Comparison of ENCODE assay signal across 2 cellular contexts in the genomic region with DNA sequence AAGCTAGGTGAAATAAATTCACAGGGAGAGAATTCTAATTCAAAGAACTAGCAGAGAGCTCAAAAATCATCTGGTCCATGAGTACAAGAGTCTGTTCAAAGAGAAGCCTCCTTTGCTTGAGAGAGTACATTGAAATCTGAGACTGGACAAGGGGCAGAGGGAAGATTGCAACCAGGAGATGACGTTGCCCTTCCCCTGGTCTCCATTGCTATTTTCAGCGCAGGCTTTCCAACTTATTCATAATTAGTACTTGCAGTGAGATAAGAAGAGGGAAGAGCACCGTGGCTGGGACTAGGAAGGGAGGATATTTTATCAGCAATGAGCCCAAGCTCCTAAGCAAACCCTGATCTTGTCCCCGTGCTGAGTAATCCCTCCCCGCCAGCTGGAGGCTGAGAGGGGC.
TF ChIP-seq lines count a peak whose summit lies in the region.

No MANE protein-coding gene starts in this region.

TF ChIP-seq in GM23338, 12 proteins besides CTCF, POLR2A, EP300 and RAD21 (continued from another document):
- TF ChIP-seq, protein P1, sequence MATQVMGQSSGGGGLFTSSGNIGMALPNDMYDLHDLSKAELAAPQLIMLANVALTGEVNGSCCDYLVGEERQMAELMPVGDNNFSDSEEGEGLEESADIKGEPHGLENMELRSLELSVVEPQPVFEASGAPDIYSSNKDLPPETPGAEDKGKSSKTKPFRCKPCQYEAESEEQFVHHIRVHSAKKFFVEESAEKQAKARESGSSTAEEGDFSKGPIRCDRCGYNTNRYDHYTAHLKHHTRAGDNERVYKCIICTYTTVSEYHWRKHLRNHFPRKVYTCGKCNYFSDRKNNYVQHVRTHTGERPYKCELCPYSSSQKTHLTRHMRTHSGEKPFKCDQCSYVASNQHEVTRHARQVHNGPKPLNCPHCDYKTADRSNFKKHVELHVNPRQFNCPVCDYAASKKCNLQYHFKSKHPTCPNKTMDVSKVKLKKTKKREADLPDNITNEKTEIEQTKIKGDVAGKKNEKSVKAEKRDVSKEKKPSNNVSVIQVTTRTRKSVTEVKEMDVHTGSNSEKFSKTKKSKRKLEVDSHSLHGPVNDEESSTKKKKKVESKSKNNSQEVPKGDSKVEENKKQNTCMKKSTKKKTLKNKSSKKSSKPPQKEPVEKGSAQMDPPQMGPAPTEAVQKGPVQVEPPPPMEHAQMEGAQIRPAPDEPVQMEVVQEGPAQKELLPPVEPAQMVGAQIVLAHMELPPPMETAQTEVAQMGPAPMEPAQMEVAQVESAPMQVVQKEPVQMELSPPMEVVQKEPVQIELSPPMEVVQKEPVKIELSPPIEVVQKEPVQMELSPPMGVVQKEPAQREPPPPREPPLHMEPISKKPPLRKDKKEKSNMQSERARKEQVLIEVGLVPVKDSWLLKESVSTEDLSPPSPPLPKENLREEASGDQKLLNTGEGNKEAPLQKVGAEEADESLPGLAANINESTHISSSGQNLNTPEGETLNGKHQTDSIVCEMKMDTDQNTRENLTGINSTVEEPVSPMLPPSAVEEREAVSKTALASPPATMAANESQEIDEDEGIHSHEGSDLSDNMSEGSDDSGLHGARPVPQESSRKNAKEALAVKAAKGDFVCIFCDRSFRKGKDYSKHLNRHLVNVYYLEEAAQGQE (IDR thresholded peaks at IDR 0.05; ENCODE audit: unreplicated experiment) = no peak
- no peak for TF ChIP-seq EZH2 (IDR thresholded peaks at IDR 0.05; ENCODE audit: low read depth, unreplicated experiment)
- TF ChIP-seq CREB1 (CRISPR knock-in tag; IDR thresholded peaks at IDR 0.05; ENCODE audit: low read depth) = no peak
- TF ChIP-seq, protein P2, sequence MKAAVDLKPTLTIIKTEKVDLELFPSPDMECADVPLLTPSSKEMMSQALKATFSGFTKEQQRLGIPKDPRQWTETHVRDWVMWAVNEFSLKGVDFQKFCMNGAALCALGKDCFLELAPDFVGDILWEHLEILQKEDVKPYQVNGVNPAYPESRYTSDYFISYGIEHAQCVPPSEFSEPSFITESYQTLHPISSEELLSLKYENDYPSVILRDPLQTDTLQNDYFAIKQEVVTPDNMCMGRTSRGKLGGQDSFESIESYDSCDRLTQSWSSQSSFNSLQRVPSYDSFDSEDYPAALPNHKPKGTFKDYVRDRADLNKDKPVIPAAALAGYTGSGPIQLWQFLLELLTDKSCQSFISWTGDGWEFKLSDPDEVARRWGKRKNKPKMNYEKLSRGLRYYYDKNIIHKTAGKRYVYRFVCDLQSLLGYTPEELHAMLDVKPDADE (IDR thresholded peaks at IDR 0.05) = no peak
- no peak for TF ChIP-seq EZH2phosphoT487 (IDR thresholded peaks at IDR 0.05; ENCODE audit: unreplicated experiment)
- no peak for TF ChIP-seq JUNB (IDR thresholded peaks at IDR 0.05; ENCODE audit: unreplicated experiment)
TF ChIP-seq in GM23338: peak in this region for 0.

TF ChIP-seq in H1, 55 proteins besides CTCF, POLR2A, EP300 and RAD21:
- TF ChIP-seq, protein P3, sequence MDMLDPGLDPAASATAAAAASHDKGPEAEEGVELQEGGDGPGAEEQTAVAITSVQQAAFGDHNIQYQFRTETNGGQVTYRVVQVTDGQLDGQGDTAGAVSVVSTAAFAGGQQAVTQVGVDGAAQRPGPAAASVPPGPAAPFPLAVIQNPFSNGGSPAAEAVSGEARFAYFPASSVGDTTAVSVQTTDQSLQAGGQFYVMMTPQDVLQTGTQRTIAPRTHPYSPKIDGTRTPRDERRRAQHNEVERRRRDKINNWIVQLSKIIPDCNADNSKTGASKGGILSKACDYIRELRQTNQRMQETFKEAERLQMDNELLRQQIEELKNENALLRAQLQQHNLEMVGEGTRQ (IDR thresholded peaks at IDR 0.05; ENCODE audit: low read length) = no peak
